In genomic region chr4:1746265-1746691, GRCh38 we compare ENCODE assay signal across 8 cellular contexts. TPM values are rescaled to one million over a fixed set of nuclear protein-coding genes. Genes with fewer than 3 reads are reported as not detected.
DNase-seq lines count a peak whose midpoint lies in the region; ATAC-seq, FAIRE-seq and TF ChIP-seq lines count a peak whose summit lies in the region.

No MANE protein-coding gene starts in this region.

- no peak overlapping the region for H3K4me3 ChIP-seq in SJSA1

- H3K4me1 ChIP-seq in SJSA1 (replicated peaks) = no peaks in the 10 kb centered on the region

- intact Hi-C loops in Right ventricle myocardium inferior (cut with DNase I) = loop anchor here (1.0 to 2.0 kb wide), 2 partner anchors 64 to 153 kb away; no protein-coding TSS in a partner anchor

- no peak for TF ChIP-seq POLR2A in GM12891 (IDR thresholded peaks at IDR 0.05; ENCODE audit: low read depth, low read length)

- peak; percentile 72 for ATAC-seq in Right ventricle myocardium inferior
- no peak for ATAC-seq in HG02610 (IDR thresholded peaks at IDR 0.05; ENCODE audit: unreplicated experiment)
- no peak for ATAC-seq in GM19467 (IDR thresholded peaks at IDR 0.05; ENCODE audit: unreplicated experiment)

- FAIRE-seq in GM12891 (lab: Jason Lieb, UNC) (peak; percentile 83), HTR-8/SVneo (lab: Jason Lieb, UNC) (peak; percentile 9)

- no peak overlapping the region for H3K27ac ChIP-seq in SJSA1

- H3K27me3 ChIP-seq in SJSA1 (replicated peaks) = no peaks in the 10 kb centered on the region

- H3K9me3 ChIP-seq in SJSA1 (replicated peaks) = no peaks in the 10 kb centered on the region

- peaks cover 26% of the 10 kb centered on the region for H3K36me3 ChIP-seq in SJSA1

- DNase-seq in GM12891 (ENCODE audit: insufficient read length, low spot score) (peak; percentile 93), HTR-8/SVneo (ENCODE audit: insufficient read length, low spot score) (peak; percentile 52), SJSA1 (ENCODE audit: low read depth in 1 of 2, low spot score in 2 of 2) (peak; percentile 24 to 78), activated gamma-delta T cell (lab: John Stamatoyannopoulos, UW) (peak; percentile 46), Right ventricle myocardium inferior (ENCODE audit: missing footprints) (peak; percentile 83), retina (peak; percentile 86)

TF ChIP-seq in GM12891, 5 proteins besides CTCF, POLR2A, EP300 and RAD21:
- TF ChIP-seq POU2F2 (IDR thresholded peaks at IDR 0.05; ENCODE audit: low read depth, low read length) (no peak), SPI1 (IDR thresholded peaks at IDR 0.05; ENCODE audit: low read depth, low read length) (no peak), POLR2AphosphoS5 (IDR thresholded peaks at IDR 0.05; ENCODE audit: low read depth, low read length) (no peak), TAF1 (IDR thresholded peaks at IDR 0.05; ENCODE audit: low read depth, low read length) (no peak), PAX5 (IDR thresholded peaks at IDR 0.05; ENCODE audit: insufficient read depth, low read length, severe bottlenecking) (no peak)

RNA-seq across cellular contexts. Expression of gene TACC3, which starts 25.0 kb away (rescaled TPM):
- polyA plus RNA-seq in GM12891 (2012; ENCODE audit: low read depth, missing spikeins) = 67.9 TPM
- total RNA-seq in SJSA1 (2014; rRNA removed; shearing (Covaris generic)) = 19.2 and 21.5 TPM in 2 replicates
- 7.0 TPM for total RNA-seq in Right ventricle myocardium inferior

RNA-seq across cellular contexts. Expression of gene TMEM129, which starts 25.2 kb away (rescaled TPM):
- polyA plus RNA-seq in GM12891 (2012; ENCODE audit: low read depth, missing spikeins) = 10.3 TPM
- total RNA-seq in SJSA1 (2014; rRNA removed; shearing (Covaris generic)) = 9.3 and 14.7 TPM in 2 replicates
- total RNA-seq in Right ventricle myocardium inferior = 26.3 TPM

RNA-seq across cellular contexts. Expression of gene SLBP, which starts 34.2 kb away (rescaled TPM):
- 58.6 TPM for polyA plus RNA-seq in GM12891 (2012; ENCODE audit: low read depth, missing spikeins)
- total RNA-seq in SJSA1 (2014; rRNA removed; shearing (Covaris generic)) = 92.3 and 102 TPM in 2 replicates
- total RNA-seq in Right ventricle myocardium inferior = 13.7 TPM

RNA-seq across cellular contexts. Expression of gene FGFR3, which starts 46.8 kb away (rescaled TPM):
- 0.04 TPM for polyA plus RNA-seq in GM12891 (2012; ENCODE audit: low read depth, missing spikeins)
- total RNA-seq in SJSA1 (2014; rRNA removed; shearing (Covaris generic)) = 10.2 and 13.8 TPM in 2 replicates
- 1.8 TPM for total RNA-seq in Right ventricle myocardium inferior
